In genomic region chr5:524442-525163, GRCh38 we compare ENCODE assay signal across 12 cellular contexts. TPM values are rescaled to one million over a fixed set of nuclear protein-coding genes. Genes with fewer than 3 reads are reported as not detected.
DNase-seq lines count a peak whose midpoint lies in the region; ATAC-seq and TF ChIP-seq lines count a peak whose summit lies in the region.
"Had no signal": no experiment of that assay in that cellular context is flagged by ENCODE, and none has a peak within 500 bp of the region (broad histone marks: within the 10 kb centered on the region; RNA-seq: fewer than 3 reads in every experiment).

Gene SLC9A3 (minus strand): TSS chr5:524449.

- intact Hi-C loops in Calu3 (cut with micrococcal nuclease; ENCODE audit: unreplicated experiment) (no loop called here), right cardiac atrium (cut with DNase I) (no loop called here)

- no peak for ATAC-seq in right cardiac atrium
- ATAC-seq: GM12878 had no signal

- 5% methylated on average over 66 of the region's 66 CpGs for whole genome bisulfite sequencing in right cardiac atrium

- H3K9me3 Mint-ChIP-seq in Calu3 (ENCODE audit: low read depth, unreplicated experiment) (no peaks in the 10 kb centered on the region), osteocyte (ENCODE audit: unreplicated experiment) (no peaks in the 10 kb centered on the region)

- no peak for TF ChIP-seq CTCF in Calu3 (IDR thresholded peaks at IDR 0.05; ENCODE audit: unreplicated experiment)
- no peak for TF ChIP-seq CTCF in Peyer's patch (IDR thresholded peaks at IDR 0.05)
- TF ChIP-seq CTCF in osteocyte (IDR thresholded peaks at IDR 0.05): no peak

- H3K4me3 Mint-ChIP-seq in Calu3 (ENCODE audit: low read depth, unreplicated experiment) (peak within 1 kb of the TSS; percentile 5), osteocyte (ENCODE audit: unreplicated experiment) (peak within 1 kb of the TSS; percentile 35)

- DNase-seq in Calu3 (no peak), Peyer's patch (no peak), right cardiac atrium (peak; percentile 7 to 49 (median 37)), osteocyte (ENCODE audit: extremely low spot score, unreplicated experiment) (no peak), medulla oblongata (ENCODE audit: extremely low spot score) (no peak), 8988T (no peak), kidney tubule cell (ENCODE audit: low spot score) (no peak)
- DNase-seq in stimulated activated naive CD4-positive, alpha-beta T cell treated with Interleukin-2 at 50 U/mL for 16 hours (lab: John Stamatoyannopoulos, UW): no peak
- DNase-seq: activated CD4-positive, alpha-beta T cell treated with anti-CD3 and anti-CD28 coated beads, Interleukin-2, amount 50 U/mL, for 1 hour; NCI-H446 treated with DMSO at 0.1 percent for 48 hours; SHP77 treated with DMSO at 0.1 percent for 48 hours had no signal

- H3K4me3 ChIP-seq in Peyer's patch: peak within 1 kb of the TSS in 3 of 4 donors; percentile 25 to 66 (median 57)
- peak within 1 kb of the TSS; percentile 40 for H3K4me3 ChIP-seq in right cardiac atrium (ENCODE audit: low read length)
- H3K4me3 ChIP-seq: GM12878 had no signal

- no peak for TF ChIP-seq POLR2A in Peyer's patch (IDR thresholded peaks at IDR 0.05)

- H3K27ac Mint-ChIP-seq in Calu3 (ENCODE audit: unreplicated experiment) (no peak within 1 kb of the TSS), osteocyte (ENCODE audit: unreplicated experiment) (no peak within 1 kb of the TSS)

- H3K27ac ChIP-seq in Peyer's patch: peak within 1 kb of the TSS in 3 of 4 donors; percentile 59 to 77 (median 76)
- no peak within 1 kb of the TSS for H3K27ac ChIP-seq in right cardiac atrium (ENCODE audit: low read length)

- H3K4me1 ChIP-seq in Peyer's patch: peaks cover 0 to 39% (median 6%) of the 10 kb centered on the region in 4 donors
- H3K4me1 ChIP-seq in right cardiac atrium (ENCODE audit: control insufficient read depth, insufficient read depth, low read length): no peaks in the 10 kb centered on the region

- H3K36me3 Mint-ChIP-seq in Calu3 (ENCODE audit: insufficient read depth, unreplicated experiment): peaks cover 4% of the 10 kb centered on the region
- H3K36me3 Mint-ChIP-seq in osteocyte (ENCODE audit: unreplicated experiment): no peaks in the 10 kb centered on the region

- no peaks in the 10 kb centered on the region for H3K4me1 Mint-ChIP-seq in Calu3 (ENCODE audit: low read depth, unreplicated experiment)
- H3K4me1 Mint-ChIP-seq in osteocyte (ENCODE audit: unreplicated experiment): peaks cover 5% of the 10 kb centered on the region

- H3K27me3 Mint-ChIP-seq in Calu3 (ENCODE audit: unreplicated experiment) (peaks cover 93% of the 10 kb centered on the region), osteocyte (ENCODE audit: unreplicated experiment) (peaks cover 45% of the 10 kb centered on the region)

- H3K9me3 ChIP-seq in Peyer's patch (peaks cover 0 to 5% (median 0%) of the 10 kb centered on the region in 4 donors), right cardiac atrium (ENCODE audit: control insufficient read depth, low read length) (no peaks in the 10 kb centered on the region)

- H3K27me3 ChIP-seq in Peyer's patch (peaks cover 0 to 48% of the 10 kb centered on the region in 2 donors), right cardiac atrium (ENCODE audit: control insufficient read depth, insufficient read depth) (no peaks in the 10 kb centered on the region)

- BruUV-seq in Calu3 (replicated peaks; lab: Mats Ljungman, UMichigan): no TSS peak

- CTCF ChIA-PET in Calu3 (lab: Charles Lee): no interaction called here

- no peaks in the 10 kb centered on the region for H3K36me3 ChIP-seq in Peyer's patch

RNA-seq across cellular contexts. Expression of gene SLC9A3, which starts in this region (rescaled TPM):
- total RNA-seq in Calu3 (2022) (1.1 and 2.0 TPM in 2 replicates), Peyer's patch (100 to 1,000 TPM in 3 of 4 donors, 10 to 100 TPM in 1; 16.5 to 320 (median 283) TPM), right cardiac atrium (1 to 10 TPM in 2 of 4 donors, under 1 TPM in 2; 0.94 to 1.1 (median 0.99) TPM), osteocyte (1.2 and 1.7 TPM in 2 replicates)
- 1.1 TPM for polyA plus RNA-seq in right cardiac atrium

Comparison
In these comparisons a context has a peak if more than half of its experiments do, and no peak if none do; other contexts are left out.
1. DNase-seq: peak in right cardiac atrium (3 of 3); none in Calu3 (single experiment), Peyer's patch (0 of 3), osteocyte (single experiment), medulla oblongata (single experiment), 8988T (single experiment), stimulated activated naive CD4-positive, alpha-beta T cell treated with Interleukin-2 at 50 U/mL for 16 hours (single experiment) and kidney tubule cell (single experiment).